In the genomic region with DNA sequence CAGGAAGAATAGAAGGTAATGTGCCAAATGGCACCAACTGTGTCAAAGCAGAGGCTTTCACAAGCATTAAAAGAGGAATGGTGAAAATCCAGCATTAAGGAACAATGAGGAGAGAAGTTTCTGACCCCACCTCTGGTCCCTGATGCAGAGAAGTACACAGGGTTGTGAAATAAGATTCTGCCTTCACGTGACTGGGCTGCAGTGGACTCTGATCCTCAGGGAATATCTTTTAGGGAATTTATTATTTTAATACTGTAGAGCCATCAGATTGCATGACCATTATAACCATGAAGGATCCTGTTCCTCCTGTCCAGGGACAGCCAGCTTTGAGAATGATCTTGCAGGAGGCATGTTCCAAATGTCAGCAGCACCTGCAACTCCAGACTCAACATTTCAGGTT, we compare ENCODE assay signal across 21 cellular contexts.
DNase-seq lines count a peak whose midpoint lies in the region; ATAC-seq, FAIRE-seq and TF ChIP-seq lines count a peak whose summit lies in the region.
"Had no signal": no experiment of that assay in that cellular context is flagged by ENCODE, and none has a peak within 500 bp of the region (broad histone marks: within the 10 kb centered on the region; RNA-seq: fewer than 3 reads in every experiment).

No MANE protein-coding gene starts in this region.

- H2AFZ ChIP-seq in hepatocyte, result no peak overlapping the region

- peak; percentile 28 for DNase-seq in hepatocyte (ENCODE audit: low spot score)
- DNase-seq in mucosa of descending colon, result peak in 1 of 3 donors; percentile 18
- peak; percentile 7 for DNase-seq in small intestine
- DNase-seq in SHP77 (lab: John Stamatoyannopoulos, UW), result no peak
- DNase-seq in RKO (ENCODE audit: low spot score), result no peak
- no peak for DNase-seq in adrenal gland
- DNase-seq: AML-193; Caco-2; Calu3; CD4-positive, alpha-beta T cell; CD8-positive, alpha-beta T cell; DMS79 treated with DMSO at 0.1 percent for 48 hours; GF-D8 had no signal

- peaks cover 3% of the 10 kb centered on the region for H3K4me1 ChIP-seq in hepatocyte (ENCODE audit: insufficient read depth)
- H3K4me1 ChIP-seq in mucosa of descending colon (ENCODE audit: low read depth), result no peaks in the 10 kb centered on the region
- H3K4me1 ChIP-seq in small intestine (ENCODE audit: control insufficient read depth in 2 of 2, insufficient read depth in 1 of 2, low read depth in 1 of 2, low read length in 1 of 2), result no peaks in the 10 kb centered on the region
- H3K4me1 ChIP-seq in adrenal gland (replicated peaks in 1 of 2), result no peaks in the 10 kb centered on the region
- H3K4me1 ChIP-seq: A549; BLaER1 treated with 17β-estradiol and CSF1 and Interleukin-3, amounts not matched to agents 10 nM and 100 nM; Caco-2 had no signal

- H3K4me2 ChIP-seq in hepatocyte, result no peak overlapping the region
- H3K4me2 ChIP-seq: A549; BLaER1 treated with 17β-estradiol and CSF1 and Interleukin-3, amounts not matched to agents 10 nM and 100 nM had no signal

- H3K4me3 ChIP-seq in hepatocyte, result no peak overlapping the region
- H3K4me3 ChIP-seq in mucosa of descending colon, result no peak overlapping the region
- no peak overlapping the region for H3K4me3 ChIP-seq in small intestine (ENCODE audit: low read depth in 1 of 2, low read length in 2 of 2)
- no peak overlapping the region for H3K4me3 ChIP-seq in adrenal gland
- H3K4me3 ChIP-seq: A549; BLaER1 treated with 17β-estradiol and CSF1 and Interleukin-3, amounts not matched to agents 10 nM and 100 nM had no signal

- H3K79me2 ChIP-seq in hepatocyte, result no peaks in the 10 kb centered on the region

- intact Hi-C loops in mucosa of descending colon (cut with DNase I, micrococcal nuclease) (no loop called here), adrenal gland (cut with DNase I) (no loop called here)

- peak; percentile 72 for ATAC-seq in mucosa of descending colon
- ATAC-seq: A549; CD8-positive, alpha-beta T cell had no signal

- H4K20me1 ChIP-seq in hepatocyte (ENCODE audit: insufficient read depth, poor library complexity, severe bottlenecking), result no peaks in the 10 kb centered on the region
- H4K20me1 ChIP-seq: BLaER1 treated with 17β-estradiol and CSF1 and Interleukin-3, amounts not matched to agents 10 nM and 100 nM had no signal

- FAIRE-seq in small intestine (lab: Jason Lieb, UNC), result no peak
- FAIRE-seq: A549, D721Med, G401.6, GM12891, GM19239 had no signal

- H3K9me3 ChIP-seq in hepatocyte (ENCODE audit: low read depth), result no peaks in the 10 kb centered on the region
- H3K9me3 ChIP-seq in mucosa of descending colon, result no peaks in the 10 kb centered on the region
- H3K9me3 ChIP-seq in small intestine (ENCODE audit: control insufficient read depth, low read depth), result no peaks in the 10 kb centered on the region
- H3K9me3 ChIP-seq in adrenal gland (replicated peaks in 1 of 3), result no peaks in the 10 kb centered on the region
- H3K9me3 ChIP-seq: A549 had no signal

- H3K36me3 ChIP-seq in hepatocyte (replicated peaks; ENCODE audit: insufficient read depth, low read depth) (no peaks in the 10 kb centered on the region), mucosa of descending colon (ENCODE audit: low read depth) (no peaks in the 10 kb centered on the region), small intestine (ENCODE audit: control insufficient read depth in 2 of 2, insufficient read depth in 2 of 2, low read length in 2 of 2) (no peaks in the 10 kb centered on the region), adrenal gland (replicated peaks in 1 of 2) (no peaks in the 10 kb centered on the region)
- H3K36me3 ChIP-seq: BLaER1 treated with 17β-estradiol and CSF1 and Interleukin-3, amounts not matched to agents 10 nM and 100 nM had no signal

- no peaks in the 10 kb centered on the region for H3K9me2 ChIP-seq in hepatocyte (replicated peaks; ENCODE audit: insufficient read depth)

- no peak for TF ChIP-seq POLR2A in adrenal gland (IDR thresholded peaks at IDR 0.05)

- H3K27ac ChIP-seq in hepatocyte, result no peak overlapping the region
- no peak overlapping the region for H3K27ac ChIP-seq in small intestine (ENCODE audit: low read depth in 1 of 2, low read length in 1 of 2)
- H3K27ac ChIP-seq in adrenal gland, result no peak overlapping the region
- H3K27ac ChIP-seq: 22Rv1; A549; BLaER1 treated with 17β-estradiol and CSF1 and Interleukin-3, amounts not matched to agents 10 nM and 100 nM; C4-2B had no signal

- no peak for TF ChIP-seq CTCF in hepatocyte (IDR thresholded peaks at IDR 0.05; ENCODE audit: poor library complexity)
- TF ChIP-seq CTCF in mucosa of descending colon (IDR thresholded peaks at IDR 0.05), result no peak
- no peak for TF ChIP-seq CTCF in adrenal gland (IDR thresholded peaks at IDR 0.05)

- H3K27me3 ChIP-seq in hepatocyte (no peaks in the 10 kb centered on the region), small intestine (ENCODE audit: control insufficient read depth in 2 of 2, insufficient read depth in 2 of 2, low read length in 2 of 2) (no peaks in the 10 kb centered on the region), adrenal gland (no peaks in the 10 kb centered on the region)
- H3K27me3 ChIP-seq: BLaER1 treated with 17β-estradiol and CSF1 and Interleukin-3, amounts not matched to agents 10 nM and 100 nM had no signal

- 74% methylated on average over 1 of the region's 1 CpG for WGBS in hepatocyte (ENCODE audit: low lambda C conversion rate, missing lambda C conversion rate)
- WGBS in small intestine, 3 donors, result 21 to 42% (median 23%) methylated on average over 1 of the region's 1 CpG
- WGBS in adrenal gland, 4 donors, result 49 to 68% (median 62%) methylated on average over 1 of the region's 1 CpG

Comparison
In these comparisons a context has a peak if more than half of its experiments do, and no peak if none do; other contexts are left out.
1. DNase-seq: peak in hepatocyte (single experiment) and small intestine (single experiment); none in SHP77 (0 of 2), RKO (single experiment) and adrenal gland (0 of 7).